In the genomic region with DNA sequence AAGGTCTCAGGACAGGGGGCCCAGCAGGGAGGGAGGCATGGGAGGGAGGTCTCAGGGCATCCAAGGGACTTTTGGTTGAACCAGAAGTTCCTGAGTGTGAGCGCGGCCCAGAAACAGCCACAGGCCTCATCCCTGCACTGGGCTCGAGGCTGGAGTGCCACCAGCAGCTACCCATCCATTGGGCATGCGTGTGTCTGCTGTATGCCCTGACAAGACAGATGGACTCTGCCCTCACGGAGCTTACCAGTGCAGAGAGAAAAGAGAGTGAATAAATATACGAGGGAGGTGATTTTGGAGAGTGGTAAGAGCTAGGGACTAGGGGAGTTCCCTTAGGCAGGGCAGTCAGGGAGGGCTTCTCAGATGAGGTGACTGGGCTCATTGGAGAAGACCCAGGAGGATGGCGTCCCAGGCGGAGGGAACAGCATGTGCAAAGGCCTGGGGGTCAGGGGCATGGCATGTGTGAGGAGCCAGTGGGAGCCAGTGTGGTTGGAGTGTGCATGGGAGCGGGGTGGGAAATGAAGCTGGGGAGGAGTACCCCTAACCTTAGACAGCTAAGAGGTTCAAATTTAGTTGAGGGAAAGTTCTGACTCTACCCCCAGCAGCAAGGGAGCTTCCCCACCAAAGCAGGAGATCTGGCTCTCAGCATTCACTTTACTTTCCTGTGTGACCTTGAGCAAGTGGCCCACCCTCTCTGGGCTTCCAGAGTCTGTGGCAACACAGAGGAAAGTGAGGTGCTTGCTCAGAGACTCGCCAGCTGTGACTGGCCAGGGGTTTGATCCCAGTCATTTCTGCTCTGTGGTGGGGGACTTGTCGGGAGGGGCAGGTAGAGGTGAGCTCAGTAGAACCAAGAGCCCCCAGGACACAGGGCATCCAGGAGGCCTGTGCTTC, we compare ENCODE assay signal across 23 cellular contexts.
DNase-seq lines count a peak whose midpoint lies in the region; ATAC-seq, FAIRE-seq and TF ChIP-seq lines count a peak whose summit lies in the region.
"Had no signal": no experiment of that assay in that cellular context is flagged by ENCODE, and none has a peak within 500 bp of the region (broad histone marks: within the 10 kb centered on the region; RNA-seq: fewer than 3 reads in every experiment).

No MANE protein-coding gene starts in this region.

- in situ Hi-C loops in Panc1 (cut with HindIII; ENCODE audit: low pct_unique_long_range_greater_than_20kb, low sequenced_read_pairs), result no loop called here

- H3K4me2 ChIP-seq in BLaER1 treated with 17β-estradiol and CSF1 and Interleukin-3, amounts not matched to agents 10 nM and 100 nM, result peak overlapping the region in 9 of 11 experiments; percentile 22 to 89 (median 82); a peak in 16 of 22 replicates

- DNase-seq in Panc1 (ENCODE audit: low read depth, low spot score) (no peak), left lobe of liver (ENCODE audit: low spot score) (peak; percentile 68), neural crest cell (ENCODE audit: low read depth, low spot score) (no peak), GM19239 (ENCODE audit: insufficient read length, low spot score) (no peak)
- DNase-seq in activated CD8-positive, alpha-beta T cell treated with anti-CD3 and anti-CD28 coated beads for 36 hours, result no peak
- DNase-seq: DMS 273 treated with DMSO at 0.1 percent for 48 hours, GF-D8, H9, KBM-7, NCI-H1092, NCI-H146, NCI-H2081, NCI-H748 treated with DMSO at 0.1 percent for 48 hours, PC-3 had no signal

- H3K27me3 Mint-ChIP-seq in neural crest cell (ENCODE audit: low read depth), result no peaks in the 10 kb centered on the region
- H3K27me3 Mint-ChIP-seq in activated CD8-positive, alpha-beta T cell treated with anti-CD3 and anti-CD28 coated beads for 36 hours, result no peaks in the 10 kb centered on the region

- H3K36me3 Mint-ChIP-seq in neural crest cell (ENCODE audit: low read depth), result no peaks in the 10 kb centered on the region
- no peaks in the 10 kb centered on the region for H3K36me3 Mint-ChIP-seq in activated CD8-positive, alpha-beta T cell treated with anti-CD3 and anti-CD28 coated beads for 36 hours (ENCODE audit: low read depth)

- peak overlapping the region; percentile 15 for H3K4me3 Mint-ChIP-seq in neural crest cell
- no peak overlapping the region for H3K4me3 Mint-ChIP-seq in activated CD8-positive, alpha-beta T cell treated with anti-CD3 and anti-CD28 coated beads for 36 hours
- H3K4me3 Mint-ChIP-seq: CD14-positive monocyte, H9 had no signal

- H3K4me1 ChIP-seq in BLaER1 treated with 17β-estradiol and CSF1 and Interleukin-3, amounts not matched to agents 10 nM and 100 nM, result peaks cover 54 to 100% (median 94%) of the 10 kb centered on the region in 10 experiments
- peaks cover 5% of the 10 kb centered on the region for H3K4me1 ChIP-seq in Panc1 (ENCODE audit: control insufficient read depth, insufficient read depth, low read length)

- intact Hi-C loops in Panc1 (cut with micrococcal nuclease; ENCODE audit: unreplicated experiment), result no loop called here
- intact Hi-C loops in activated CD8-positive, alpha-beta T cell treated with anti-CD3 and anti-CD28 coated beads for 36 hours (cut with micrococcal nuclease), result no loop called here

- H3K27me3 ChIP-seq in BLaER1 treated with 17β-estradiol and CSF1 and Interleukin-3, amounts not matched to agents 10 nM and 100 nM, result no peaks in the 10 kb centered on the region
- no peaks in the 10 kb centered on the region for H3K27me3 ChIP-seq in Panc1 (ENCODE audit: control insufficient read depth, insufficient read depth, low read length)
- H3K27me3 ChIP-seq: SJSA1 had no signal

- BruUV-seq in Panc1 (replicated peaks; lab: Mats Ljungman, UMichigan), result TSS peak; percentile 20

- H3K9ac ChIP-seq in BLaER1 treated with 17β-estradiol and CSF1 and Interleukin-3, amounts not matched to agents 10 nM and 100 nM, result peak overlapping the region in 3 of 11 experiments; percentile 4 to 35 (median 29); a peak in 5 of 22 replicates

- H3K4me1 Mint-ChIP-seq in neural crest cell, result peaks cover 60% of the 10 kb centered on the region
- peaks cover 43% of the 10 kb centered on the region for H3K4me1 Mint-ChIP-seq in activated CD8-positive, alpha-beta T cell treated with anti-CD3 and anti-CD28 coated beads for 36 hours (ENCODE audit: low read depth)

- FAIRE-seq in GM19239 (lab: Jason Lieb, UNC), result no peak
- FAIRE-seq: GM12891, GM18507, HTR-8/SVneo had no signal

- H3K36me3 ChIP-seq in BLaER1 treated with 17β-estradiol and CSF1 and Interleukin-3, amounts not matched to agents 10 nM and 100 nM, result peaks cover 4 to 30% (median 9%) of the 10 kb centered on the region in 11 experiments; a peak in 12 of 22 replicates
- no peaks in the 10 kb centered on the region for H3K36me3 ChIP-seq in Panc1 (ENCODE audit: control insufficient read depth, insufficient read depth, low read length)

- H3K9me3 Mint-ChIP-seq in neural crest cell, result no peaks in the 10 kb centered on the region
- H3K9me3 Mint-ChIP-seq in activated CD8-positive, alpha-beta T cell treated with anti-CD3 and anti-CD28 coated beads for 36 hours, result no peaks in the 10 kb centered on the region
- H3K9me3 Mint-ChIP-seq: CD14-positive monocyte, H9 had no signal

- no peak overlapping the region for H3K27ac ChIP-seq in BLaER1 treated with 17β-estradiol and CSF1 and Interleukin-3, amounts not matched to agents 10 nM and 100 nM
- no peak overlapping the region for H3K27ac ChIP-seq in Panc1 (ENCODE audit: low read length)
- H3K27ac ChIP-seq: HL-60, SJSA1 had no signal

- H4K20me1 ChIP-seq in BLaER1 treated with 17β-estradiol and CSF1 and Interleukin-3, amounts not matched to agents 10 nM and 100 nM, result peaks cover 94 to 100% (median 100%) of the 10 kb centered on the region in 11 experiments; a peak in 21 of 22 replicates

- CTCF ChIA-PET in Panc1 (lab: Charles Lee), result no interaction called here
- CTCF ChIA-PET in activated CD8-positive, alpha-beta T cell treated with anti-CD3 and anti-CD28 coated beads for 36 hours (lab: Charles Lee), result interaction anchor here (1.2 kb wide), 1 partner anchor 23 kb away, joined by 3 read pairs; no protein-coding TSS in a partner anchor

- no peak for TF ChIP-seq CTCF in Panc1 (IDR thresholded peaks at IDR 0.05)
- TF ChIP-seq CTCF in neural crest cell (conservative IDR thresholded peaks at IDR 0.05), result no peak
- no peak for TF ChIP-seq CTCF in activated CD8-positive, alpha-beta T cell treated with anti-CD3 and anti-CD28 coated beads for 36 hours (IDR thresholded peaks at IDR 0.05)

- POLR2A ChIA-PET in Panc1 (lab: Charles Lee), result interaction anchor here (0.6 kb wide), 2 partner anchors 44 to 266 kb away, joined by 3 to 4 read pairs; partner anchors contain the start of gene RASD1
- POLR2A ChIA-PET in activated CD8-positive, alpha-beta T cell treated with anti-CD3 and anti-CD28 coated beads for 36 hours (lab: Charles Lee), result no interaction called here

- H3K4me3 ChIP-seq in BLaER1 treated with 17β-estradiol and CSF1 and Interleukin-3, amounts not matched to agents 10 nM and 100 nM, result no peak overlapping the region
- no peak overlapping the region for H3K4me3 ChIP-seq in Panc1 (ENCODE audit: low read depth in 2 of 2, low read length in 2 of 2)
- H3K4me3 ChIP-seq: SJSA1 had no signal

- peak overlapping the region; percentile 52 for H3K27ac Mint-ChIP-seq in neural crest cell (ENCODE audit: unreplicated experiment)
- no peak overlapping the region for H3K27ac Mint-ChIP-seq in activated CD8-positive, alpha-beta T cell treated with anti-CD3 and anti-CD28 coated beads for 36 hours
- H3K27ac Mint-ChIP-seq: H9 had no signal

- ATAC-seq in Panc1, result no peak
- ATAC-seq in left lobe of liver, result peak; percentile 88
- ATAC-seq in HG03354 (IDR thresholded peaks at IDR 0.05; ENCODE audit: poor library complexity, severe bottlenecking, unreplicated experiment), result no peak
- no peak for ATAC-seq in activated CD8-positive, alpha-beta T cell treated with anti-CD3 and anti-CD28 coated beads for 36 hours
- ATAC-seq in GM21390 (IDR thresholded peaks at IDR 0.05; ENCODE audit: unreplicated experiment), result no peak
- ATAC-seq: PC-3 had no signal

- H3K9me3 ChIP-seq in BLaER1 treated with 17β-estradiol and CSF1 and Interleukin-3, amounts not matched to agents 10 nM and 100 nM (replicated peaks in 1 of 11), result no peaks in the 10 kb centered on the region
- no peaks in the 10 kb centered on the region for H3K9me3 ChIP-seq in Panc1 (ENCODE audit: control insufficient read depth, insufficient read depth, low read depth, low read length)
- H3K9me3 ChIP-seq: SJSA1 had no signal
